1 cellular context compared by ENCODE assay signal in the genomic region with DNA sequence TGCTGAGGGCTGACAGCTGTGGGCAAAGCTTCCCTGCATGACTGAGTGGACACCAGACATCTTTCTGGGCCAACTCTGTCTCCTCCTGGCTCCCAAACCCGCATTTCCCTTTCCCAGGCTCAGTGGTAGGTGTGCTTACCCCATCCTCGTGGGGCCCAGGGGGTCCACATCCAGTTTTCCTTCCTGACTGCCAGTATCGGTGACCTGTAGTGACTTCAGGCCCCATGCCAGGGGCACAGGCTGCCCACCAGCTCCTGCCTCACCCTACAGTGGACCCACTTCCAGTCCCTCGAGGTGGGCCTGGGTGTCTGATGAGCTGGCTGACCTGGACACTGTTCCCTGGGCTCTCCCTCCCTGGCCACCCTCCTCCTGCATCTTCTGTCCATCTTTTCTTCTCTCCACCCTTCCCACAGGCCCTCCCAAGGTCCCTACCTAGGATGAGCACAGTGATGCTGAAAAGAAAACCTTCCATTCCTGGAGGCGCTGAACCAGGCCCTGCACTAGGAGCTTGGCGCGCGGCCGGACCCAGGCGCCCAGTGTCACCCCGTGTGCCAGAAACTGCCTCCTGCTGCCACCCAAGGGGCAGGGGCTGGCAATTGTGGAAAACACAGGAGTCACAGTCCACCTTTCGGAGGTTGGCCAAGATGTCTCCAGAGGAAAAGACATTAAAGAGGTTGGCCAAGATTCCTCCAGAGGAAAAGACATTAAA.
A peak's percentile ranks its signal among the peaks of the same experiment; 100 is the strongest.
TF ChIP-seq lines count a peak whose summit lies in the region.

No MANE protein-coding gene starts in this region.

TF ChIP-seq in HepG2, 621 proteins besides CTCF, POLR2A, EP300 and RAD21 (continued from another document):
- TF ChIP-seq, protein P1, sequence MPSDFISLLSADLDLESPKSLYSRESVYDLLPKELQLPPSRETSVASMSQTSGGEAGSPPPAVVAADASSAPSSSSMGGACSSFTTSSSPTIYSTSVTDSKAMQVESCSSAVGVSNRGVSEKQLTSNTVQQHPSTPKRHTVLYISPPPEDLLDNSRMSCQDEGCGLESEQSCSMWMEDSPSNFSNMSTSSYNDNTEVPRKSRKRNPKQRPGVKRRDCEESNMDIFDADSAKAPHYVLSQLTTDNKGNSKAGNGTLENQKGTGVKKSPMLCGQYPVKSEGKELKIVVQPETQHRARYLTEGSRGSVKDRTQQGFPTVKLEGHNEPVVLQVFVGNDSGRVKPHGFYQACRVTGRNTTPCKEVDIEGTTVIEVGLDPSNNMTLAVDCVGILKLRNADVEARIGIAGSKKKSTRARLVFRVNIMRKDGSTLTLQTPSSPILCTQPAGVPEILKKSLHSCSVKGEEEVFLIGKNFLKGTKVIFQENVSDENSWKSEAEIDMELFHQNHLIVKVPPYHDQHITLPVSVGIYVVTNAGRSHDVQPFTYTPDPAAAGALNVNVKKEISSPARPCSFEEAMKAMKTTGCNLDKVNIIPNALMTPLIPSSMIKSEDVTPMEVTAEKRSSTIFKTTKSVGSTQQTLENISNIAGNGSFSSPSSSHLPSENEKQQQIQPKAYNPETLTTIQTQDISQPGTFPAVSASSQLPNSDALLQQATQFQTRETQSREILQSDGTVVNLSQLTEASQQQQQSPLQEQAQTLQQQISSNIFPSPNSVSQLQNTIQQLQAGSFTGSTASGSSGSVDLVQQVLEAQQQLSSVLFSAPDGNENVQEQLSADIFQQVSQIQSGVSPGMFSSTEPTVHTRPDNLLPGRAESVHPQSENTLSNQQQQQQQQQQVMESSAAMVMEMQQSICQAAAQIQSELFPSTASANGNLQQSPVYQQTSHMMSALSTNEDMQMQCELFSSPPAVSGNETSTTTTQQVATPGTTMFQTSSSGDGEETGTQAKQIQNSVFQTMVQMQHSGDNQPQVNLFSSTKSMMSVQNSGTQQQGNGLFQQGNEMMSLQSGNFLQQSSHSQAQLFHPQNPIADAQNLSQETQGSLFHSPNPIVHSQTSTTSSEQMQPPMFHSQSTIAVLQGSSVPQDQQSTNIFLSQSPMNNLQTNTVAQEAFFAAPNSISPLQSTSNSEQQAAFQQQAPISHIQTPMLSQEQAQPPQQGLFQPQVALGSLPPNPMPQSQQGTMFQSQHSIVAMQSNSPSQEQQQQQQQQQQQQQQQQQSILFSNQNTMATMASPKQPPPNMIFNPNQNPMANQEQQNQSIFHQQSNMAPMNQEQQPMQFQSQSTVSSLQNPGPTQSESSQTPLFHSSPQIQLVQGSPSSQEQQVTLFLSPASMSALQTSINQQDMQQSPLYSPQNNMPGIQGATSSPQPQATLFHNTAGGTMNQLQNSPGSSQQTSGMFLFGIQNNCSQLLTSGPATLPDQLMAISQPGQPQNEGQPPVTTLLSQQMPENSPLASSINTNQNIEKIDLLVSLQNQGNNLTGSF (CRISPR knock-in tag; IDR thresholded peaks at IDR 0.05) = no peak
- TF ChIP-seq ZNF605 (CRISPR knock-in tag; IDR thresholded peaks at IDR 0.05) (0 out of 2 replicates have a peak, but pooled peaks have one; percentile 1), SNAPC2 (CRISPR knock-in tag; IDR thresholded peaks at IDR 0.05) (no peak)
TF ChIP-seq in HepG2: peak in this region for 1.
